In the genomic region with DNA sequence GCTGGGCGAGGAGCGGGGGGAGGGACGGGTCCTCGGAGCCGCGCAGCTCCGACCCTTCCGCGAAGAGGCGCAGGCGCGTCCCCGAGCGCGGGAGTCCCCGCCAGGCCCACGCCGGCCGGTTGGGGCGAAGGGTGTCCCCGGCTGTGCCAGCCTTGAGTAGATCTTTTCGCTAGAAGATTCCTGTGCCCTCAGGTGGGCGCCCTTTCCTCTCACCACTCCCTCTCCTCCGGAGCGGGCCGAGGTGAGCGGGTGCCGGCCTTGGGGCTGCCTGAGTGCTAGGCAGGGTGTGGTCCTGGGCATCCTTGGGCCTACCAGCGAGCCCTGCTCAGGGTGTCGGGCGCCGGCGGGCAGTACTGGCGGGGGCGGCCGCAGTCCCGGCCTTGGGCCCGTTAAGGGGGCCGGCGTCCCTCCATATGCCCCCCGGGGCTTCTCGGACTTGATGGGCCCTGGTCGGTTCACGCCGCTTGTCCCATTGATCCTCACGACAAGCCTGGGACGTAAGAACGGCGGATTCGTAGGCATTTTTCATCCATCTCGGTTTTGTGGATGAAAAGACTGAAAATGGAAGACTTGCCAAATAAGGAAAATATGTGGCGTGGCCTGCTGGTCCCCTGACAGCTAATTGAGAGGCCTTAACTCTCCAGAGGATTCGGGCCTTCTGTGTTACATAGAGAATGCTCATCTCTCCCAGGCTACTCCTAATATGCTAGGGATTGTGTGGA, we compare ENCODE assay signal across 8 cellular contexts. TPM values are rescaled to one million over a fixed set of nuclear protein-coding genes. Genes with fewer than 3 reads are reported as not detected.
DNase-seq lines count a peak whose midpoint lies in the region; ATAC-seq and TF ChIP-seq lines count a peak whose summit lies in the region.

No MANE protein-coding gene starts in this region.

- no peaks in the 10 kb centered on the region for H3K9me3 ChIP-seq in WERI-Rb-1 (ENCODE audit: severe bottlenecking)

- ATAC-seq in HG02840 (IDR thresholded peaks at IDR 0.05; ENCODE audit: low FRiP score, unreplicated experiment): peak; percentile 40

- TF ChIP-seq CTCF in WERI-Rb-1 (IDR thresholded peaks at IDR 0.05; ENCODE audit: low read depth, low read length) (no peak), kidney epithelial cell (IDR thresholded peaks at IDR 0.05; ENCODE audit: insufficient read depth, low read length, poor library complexity, severe bottlenecking) (no peak)

- peak overlapping the region; percentile 91 for H3K27ac ChIP-seq in WERI-Rb-1
- peak overlapping the region; percentile 85 for H3K27ac ChIP-seq in caudate nucleus (ENCODE audit: low read depth, low read length)

- H3K36me3 ChIP-seq in WERI-Rb-1 (no peaks in the 10 kb centered on the region; the same call in 1 of the 2 replicates), kidney epithelial cell (ENCODE audit: control insufficient read depth, insufficient read depth, low read length) (no peaks in the 10 kb centered on the region)

- H3K4me3 ChIP-seq in WERI-Rb-1 (ENCODE audit: low read depth, low read length) (peak overlapping the region; percentile 57), kidney epithelial cell (ENCODE audit: low read depth, low read length) (peak overlapping the region; percentile 97)

- H3K27me3 ChIP-seq in WERI-Rb-1 (ENCODE audit: insufficient read depth, low read depth, severe bottlenecking): no peaks in the 10 kb centered on the region
- H3K27me3 ChIP-seq in kidney epithelial cell (ENCODE audit: control insufficient read depth, insufficient read depth, low read length): no peaks in the 10 kb centered on the region

- DNase-seq in NCI-H748 (lab: John Stamatoyannopoulos, UW; ENCODE audit: unreplicated experiment) (peak; percentile 70), NCI-H748 treated with DMSO at 0.1 percent for 48 hours (lab: John Stamatoyannopoulos, UW) (no peak), NCI-H128 (lab: John Stamatoyannopoulos, UW; ENCODE audit: unreplicated experiment) (peak; percentile 37), WERI-Rb-1 (peak; percentile 28), caudate nucleus (lab: John Stamatoyannopoulos, UW) (peak in 49 of 61 donors; percentile 19 to 82 (median 58)), kidney epithelial cell (ENCODE audit: low read depth) (no peak)
- DNase-seq in stimulated activated CD4-positive, alpha-beta T cell treated with anti-CD3 and anti-CD28 coated beads, Interleukin-15, amount 100 ng/mL, for 24 hours: peak; percentile 78

RNA-seq across cellular contexts. Expression of gene DEGS1, which starts 0.7 kb away (rescaled TPM):
- 66.2 and 89.2 TPM in 2 replicates for total RNA-seq in kidney epithelial cell

Comparison
In these comparisons a context has a peak if more than half of its experiments do, and no peak if none do; other contexts are left out.
1. DNase-seq: peak in NCI-H748 (single experiment), NCI-H128 (single experiment), WERI-Rb-1 (single experiment), caudate nucleus (49 of 61) and stimulated activated CD4-positive, alpha-beta T cell treated with anti-CD3 and anti-CD28 coated beads, Interleukin-15, amount 100 ng/mL, for 24 hours (single experiment); none in NCI-H748 treated with DMSO at 0.1 percent for 48 hours (single experiment) and kidney epithelial cell (single experiment).